22 cellular contexts compared by ENCODE assay signal in genomic region chr9:95522871-95523370, GRCh38.
"Had no signal": no experiment of that assay in that cellular context is flagged by ENCODE, and none has a peak within 500 bp of the region (broad histone marks: within the 10 kb centered on the region; RNA-seq: fewer than 3 reads in every experiment).

No MANE protein-coding gene starts in this region.

- H3K36me3 ChIP-seq: gastrocnemius medialis, heart left ventricle, left lung, sigmoid colon, thoracic aorta, tibial nerve, upper lobe of right lung, uterus had no signal

- H3K4me3 ChIP-seq: coronary artery, gastrocnemius medialis, heart left ventricle, hepatocyte, left lung, psoas muscle, sigmoid colon, thoracic aorta, tibial nerve, upper lobe of right lung, uterus had no signal

- H3K9me3 ChIP-seq: gastrocnemius medialis, heart left ventricle, left lung, psoas muscle, sigmoid colon, thoracic aorta, tibial nerve, upper lobe of right lung, uterus had no signal

- H3K4me1 ChIP-seq: gastrocnemius medialis, heart left ventricle, left lung, psoas muscle, sigmoid colon, tibial nerve, upper lobe of right lung, uterus had no signal

- H3K27ac ChIP-seq: coronary artery, gastrocnemius medialis, heart left ventricle, hepatocyte, left lung, psoas muscle, sigmoid colon, thoracic aorta, tibial nerve, upper lobe of right lung, uterus had no signal

- H3K4me2 ChIP-seq: hepatocyte had no signal

- H3K27me3 ChIP-seq: hepatocyte, sigmoid colon, tibial nerve, uterus had no signal

- DNase-seq: dermis blood vessel endothelial cell; gastrocnemius medialis; heart left ventricle; left cardiac atrium; left lung; mammary epithelial cell; mesendoderm; naive thymus-derived CD8-positive, alpha-beta T cell; nephron progenitor cell; nucleus accumbens; psoas muscle; right cardiac atrium; sigmoid colon; stimulated activated CD4-positive, alpha-beta T cell treated with anti-CD3 and anti-CD28 coated beads, Interleukin-15, amount 100 ng/mL, for 24 hours; stimulated activated CD4-positive, alpha-beta T cell treated with anti-CD3 and anti-CD28 coated beads, Interleukin-2, amount 100 ng/mL, for 48 hours; stimulated activated naive B cell treated with anti-CD40 and anti-IgM and Interleukin-4, amounts not matched to agents 10 μg/mL and 1 μg/mL and 100 μg/mL, for 72 hours; upper lobe of right lung; uterus had no signal

- ATAC-seq: gastrocnemius medialis; heart left ventricle; left cardiac atrium; left lung; naive thymus-derived CD8-positive, alpha-beta T cell; psoas muscle; right cardiac atrium; stimulated activated naive B cell treated with anti-CD40 and anti-IgM and Interleukin-4, amounts not matched to agents 10 μg/mL and 1 μg/mL and 100 μg/mL, for 72 hours; upper lobe of right lung had no signal
